In the genomic region with DNA sequence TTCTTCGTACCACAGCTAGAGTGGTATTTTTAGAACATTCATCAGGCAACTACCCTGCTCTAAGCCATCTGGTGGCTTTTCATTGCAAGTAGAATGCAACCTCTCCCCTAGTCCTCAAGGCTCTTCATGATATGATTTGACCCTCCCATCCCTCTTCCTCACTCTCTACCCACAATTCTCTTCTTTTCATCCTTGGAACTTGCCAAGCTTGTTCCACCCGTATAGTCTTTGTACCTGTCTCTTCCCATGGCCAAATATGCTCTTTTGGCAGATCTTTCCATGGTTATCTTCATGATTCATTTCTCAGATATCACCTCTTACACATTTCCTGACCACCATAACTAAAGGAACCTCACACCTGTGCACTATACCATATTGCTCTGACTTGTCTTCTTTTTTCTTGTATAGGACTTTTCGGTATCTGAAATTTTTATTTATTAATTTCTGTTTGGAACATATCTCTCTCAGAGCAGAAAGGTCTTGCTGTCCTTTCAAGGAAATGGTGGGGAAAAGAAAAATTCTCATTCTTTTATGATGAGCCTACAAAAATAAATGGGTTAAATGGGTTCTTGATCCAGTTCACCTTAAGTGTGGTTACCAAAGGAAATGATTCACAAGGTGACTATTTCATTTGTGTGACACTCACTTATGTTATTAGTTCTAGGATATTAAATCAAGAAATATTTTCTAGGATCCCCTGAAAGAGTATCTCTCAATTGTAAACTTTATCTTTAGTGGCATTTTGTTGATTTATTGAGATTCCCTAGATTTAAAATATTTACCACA, we compare ENCODE assay signal across 1 cellular context.
TF ChIP-seq lines count a peak whose summit lies in the region.

No MANE protein-coding gene starts in this region.

TF ChIP-seq in SK-N-SH, 30 proteins besides CTCF, POLR2A, EP300 and RAD21 (continued from another document):
- TF ChIP-seq RCOR1 (IDR thresholded peaks at IDR 0.05; ENCODE audit: low read length) (no peak), USF2 (IDR thresholded peaks at IDR 0.05; ENCODE audit: borderline replicate concordance, low read depth, low read length) (no peak)
